Comparison of ENCODE assay signal across 22 cellular contexts in the genomic region with DNA sequence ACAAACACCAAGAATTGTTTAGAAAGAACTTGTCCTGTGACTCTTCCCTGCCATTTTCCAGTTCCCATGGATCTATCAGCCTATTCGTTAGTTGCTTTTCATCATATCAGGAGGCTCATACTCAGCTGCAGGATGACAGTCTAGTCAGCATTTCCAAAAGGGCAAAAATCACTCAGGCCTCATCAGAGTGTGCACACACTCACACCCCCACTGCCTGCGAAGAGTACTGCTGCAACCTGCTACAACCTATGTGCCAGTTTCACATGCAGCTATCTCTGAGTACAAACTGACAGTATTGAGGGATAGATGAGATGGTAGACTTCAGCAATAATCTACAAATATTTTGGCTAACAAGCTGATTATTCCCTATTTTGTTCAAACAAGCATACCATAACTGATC. TPM values are rescaled to one million over a fixed set of nuclear protein-coding genes. Genes with fewer than 3 reads are reported as not detected.
"Had no signal": no experiment of that assay in that cellular context is flagged by ENCODE, and none has a peak within 500 bp of the region (broad histone marks: within the 10 kb centered on the region; RNA-seq: fewer than 3 reads in every experiment).

No MANE protein-coding gene starts in this region.

- H3K4me1 ChIP-seq: foreskin keratinocyte, tibial artery, uterus had no signal

- H3K4me1 Mint-ChIP-seq: mesothelial cell of epicardium, natural killer cell, neural crest cell had no signal

- H3K27ac ChIP-seq: coronary artery, foreskin keratinocyte, left lung, lower lobe of right lung, tibial artery, upper lobe of left lung, uterus had no signal

- H3K4me3 ChIP-seq: coronary artery, left lung, lower lobe of right lung, tibial artery, upper lobe of left lung, uterus had no signal

- FAIRE-seq: endothelial cell of umbilical vein, islet of Langerhans had no signal

- H3K36me3 Mint-ChIP-seq: memory B cell, mesothelial cell of epicardium, natural killer cell had no signal

- DNase-seq: effector CD4-positive, alpha-beta T cell; endodermal cell; erythroblast; hippocampal formation; left lung; lower lobe of right lung; natural killer cell; posterior cingulate gyrus; small intestine; stimulated activated CD4-positive, alpha-beta T cell treated with anti-CD3 and anti-CD28 coated beads, Interleukin-12 subunit alpha, Interleukin-12 subunit beta, amount 100 ng/mL, for 4 hours; stimulated activated naive CD4-positive, alpha-beta T cell treated with Interleukin-2 at 50 U/mL for 16 hours; tibial artery; upper lobe of left lung; uterus had no signal

- H3K27me3 ChIP-seq: left lung, tibial artery, upper lobe of left lung, uterus had no signal

- H3K9me3 Mint-ChIP-seq: memory B cell, natural killer cell, neural crest cell had no signal

- H3K27ac Mint-ChIP-seq: endodermal cell, memory B cell, mesothelial cell of epicardium, natural killer cell had no signal

- ATAC-seq: foreskin keratinocyte, left lung, lower lobe of right lung, natural killer cell had no signal

- H3K36me3 ChIP-seq: left lung, lower lobe of right lung, tibial artery, upper lobe of left lung, uterus had no signal

- H3K4me3 Mint-ChIP-seq: endodermal cell, memory B cell, mesothelial cell of epicardium, natural killer cell, neural crest cell had no signal

- H3K9me3 ChIP-seq: upper lobe of left lung, uterus had no signal

RNA-seq across cellular contexts. Expression of a gene that starts 24.2 kb away (rescaled TPM):
- total RNA-seq: endodermal cell, endothelial cell of umbilical vein, foreskin keratinocyte, mesothelial cell of epicardium, neural crest cell, osteocyte had no signal
- polyA plus RNA-seq: foreskin keratinocyte had no signal
